In the genomic region with DNA sequence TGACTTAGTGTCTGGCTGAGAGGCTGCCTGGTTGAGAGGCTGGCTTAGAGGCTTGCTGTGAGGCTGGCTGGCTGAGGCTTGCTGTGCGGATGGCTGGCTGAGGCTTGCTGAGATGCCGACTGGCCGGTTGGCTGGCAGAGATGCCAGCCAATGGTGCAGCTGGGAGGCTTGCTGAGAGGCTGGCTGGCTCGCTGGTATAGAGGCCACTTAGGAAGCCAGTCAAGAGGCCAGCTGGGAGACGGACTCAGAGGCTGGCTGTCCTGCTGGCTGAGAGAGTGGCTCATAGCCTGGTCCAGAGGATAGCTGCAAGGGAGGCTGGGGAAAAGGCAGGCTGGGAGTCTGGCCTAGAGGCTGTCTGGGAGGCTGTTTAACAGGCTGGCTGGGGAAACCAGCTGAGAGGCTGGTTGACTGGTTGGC, we compare ENCODE assay signal across 17 cellular contexts. TPM values are rescaled to one million over a fixed set of nuclear protein-coding genes. Genes with fewer than 3 reads are reported as not detected.
A peak's percentile ranks its signal among the peaks of the same experiment; 100 is the strongest.
DNase-seq lines count a peak whose midpoint lies in the region; ATAC-seq and TF ChIP-seq lines count a peak whose summit lies in the region.
"Had no signal": no experiment of that assay in that cellular context is flagged by ENCODE, and none has a peak within 500 bp of the region (broad histone marks: within the 10 kb centered on the region; RNA-seq: fewer than 3 reads in every experiment).

No MANE protein-coding gene starts in this region.

- H3K4me3 ChIP-seq in coronary artery (peak overlapping the region; percentile 51), stomach (peak overlapping the region in 2 of 4 donors; percentile 7 to 9)

- H3K9me3 ChIP-seq in stomach: no peaks in the 10 kb centered on the region
- H3K9me3 ChIP-seq: BE2C had no signal

- ATAC-seq in HG03280 (IDR thresholded peaks at IDR 0.05; ENCODE audit: unreplicated experiment) (no peak), HG02885 (IDR thresholded peaks at IDR 0.05; ENCODE audit: poor library complexity, unreplicated experiment) (no peak), HG03135 (IDR thresholded peaks at IDR 0.05; ENCODE audit: unreplicated experiment) (no peak)

- peaks cover 32 to 49% (median 36%) of the 10 kb centered on the region in 4 donors for H3K4me1 ChIP-seq in stomach
- H3K4me1 ChIP-seq: BE2C had no signal

- no peaks in the 10 kb centered on the region for H3K36me3 ChIP-seq in stomach
- H3K36me3 ChIP-seq: BE2C had no signal

- TF ChIP-seq CTCF in coronary artery (IDR thresholded peaks at IDR 0.05): no peak
- TF ChIP-seq CTCF in stomach (IDR thresholded peaks at IDR 0.05): no peak

- intact Hi-C loops in stomach (cut with DNase I; ENCODE audit: low total_unique reads): no loop called here

- peak; percentile 52 for DNase-seq in NCI-H128 (lab: John Stamatoyannopoulos, UW; ENCODE audit: unreplicated experiment)
- peak; percentile 62 for DNase-seq in NCI-H345 treated with DMSO at 0.1 percent for 48 hours (lab: John Stamatoyannopoulos, UW; ENCODE audit: unreplicated experiment)
- no peak for DNase-seq in coronary artery (ENCODE audit: low spot score)
- DNase-seq in stomach: no peak
- DNase-seq: BE2C; CD4-positive, alpha-beta memory T cell; GOT3; HFFc6; NCI-H1105 had no signal

- TF ChIP-seq EP300 in stomach (IDR thresholded peaks at IDR 0.05): no peak

- H3K27ac ChIP-seq in coronary artery (peak overlapping the region; percentile 66 to 95), stomach (peak overlapping the region in 4 of 5 donors; percentile 46 to 78 (median 75))
- H3K27ac ChIP-seq: KMS-11 had no signal

- H3K27me3 ChIP-seq in stomach: no peaks in the 10 kb centered on the region
- H3K27me3 ChIP-seq: BE2C had no signal

- 69 to 94% (median 91%) methylated on average over 3 to 5 of the region's 5 CpGs for WGBS in stomach, 5 donors

- TF ChIP-seq POLR2A in stomach (IDR thresholded peaks at IDR 0.05): no peak

RNA-seq across cellular contexts. Expression of a gene that starts 37.3 kb away (rescaled TPM):
- 1 to 10 TPM in 1 of 5 donors, not detected in 4; 1.8 TPM for total RNA-seq in stomach
- under 1 TPM in 1 of 3 donors, not detected in 2; 0.20 TPM for polyA plus RNA-seq in stomach
- total RNA-seq: CD4-positive, alpha-beta memory T cell; Daoy; HFFc6; MCF 10A; SK-MEL-5 had no signal
- polyA plus RNA-seq: AG04450; CD4-positive, alpha-beta memory T cell had no signal

Comparison
In these comparisons a context has a peak if more than half of its experiments do, and no peak if none do; other contexts are left out.
1. DNase-seq: peak in NCI-H128 (single experiment) and NCI-H345 treated with DMSO at 0.1 percent for 48 hours (single experiment); none in coronary artery (single experiment) and stomach (single experiment).